ENCODE assay signal across 27 cellular contexts in genomic region chr9:123617286-123617685, GRCh38.
"Had no signal": no experiment of that assay in that cellular context is flagged by ENCODE, and none has a peak within 500 bp of the region (broad histone marks: within the 10 kb centered on the region; RNA-seq: fewer than 3 reads in every experiment).

No MANE protein-coding gene starts in this region.

- H3K4me1 ChIP-seq: adrenal gland, body of pancreas, esophagus squamous epithelium, gastroesophageal sphincter had no signal

- H3K4me3 ChIP-seq: adrenal gland, body of pancreas, esophagus squamous epithelium, gastroesophageal sphincter had no signal

- H3K27me3 ChIP-seq: adrenal gland, body of pancreas, esophagus squamous epithelium, gastroesophageal sphincter had no signal

- FAIRE-seq: colon, endometrium, endothelial cell of umbilical vein had no signal

- H3K9me3 ChIP-seq: adrenal gland, body of pancreas, esophagus squamous epithelium, gastroesophageal sphincter had no signal

- H3K36me3 ChIP-seq: adrenal gland, esophagus squamous epithelium, gastroesophageal sphincter had no signal

- DNase-seq: activated CD4-positive, alpha-beta memory T cell treated with anti-CD3 and anti-CD28 coated beads, Interleukin-2, amount 10 ng/mL, durations not matched to agents 7 days and 5 days; activated CD4-positive, alpha-beta T cell treated with anti-CD3 and anti-CD28 coated beads for 1 hour; activated CD4-positive, alpha-beta T cell treated with anti-CD3 and anti-CD28 coated beads for 4 hours; activated CD4-positive, alpha-beta T cell treated with anti-CD3 and anti-CD28 coated beads, Interleukin-2, amount 10 ng/mL, durations not matched to agents 7 days and 5 days; activated CD4-positive, alpha-beta T cell treated with anti-CD3 and anti-CD28 coated beads, Interleukin-2, amount 50 U/mL, for 4 hours; activated effector memory CD4-positive, alpha-beta T cell treated with anti-CD3 and anti-CD28 coated beads, Interleukin-2, amount 50 U/mL, for 16 hours; activated naive CD4-positive, alpha-beta T cell treated with anti-CD3 and anti-CD28 coated beads for 36 hours; activated naive CD8-positive, alpha-beta T cell treated with anti-CD3 and anti-CD28 coated beads for 36 hours; activated naive CD8-positive, alpha-beta T cell treated with anti-CD3 and anti-CD28 coated beads, Interleukin-2, amount 50 U/mL, for 24 hours; activated T-cell treated with anti-CD3 and anti-CD28 coated beads, Interleukin-2, amount 50 U/mL, for 1 hour; activated T-cell treated with anti-CD3 and anti-CD28 coated beads, Interleukin-2, amount 50 U/mL, for 48 hours; adrenal gland; amygdala; aorta; body of pancreas; caudate nucleus; cortex of kidney; dermis blood vessel endothelial cell; effector CD8-positive, alpha-beta T cell; esophagus squamous epithelium; foreskin melanocyte; T-helper 2 cell had no signal

- H3K27ac ChIP-seq: adrenal gland, body of pancreas, epithelial cell of prostate, esophagus squamous epithelium, gastroesophageal sphincter had no signal

- ATAC-seq: activated naive CD8-positive, alpha-beta T cell treated with anti-CD3 and anti-CD28 coated beads, Interleukin-2, amount 50 U/mL, for 24 hours; body of pancreas; gastroesophageal sphincter had no signal
